8 cellular contexts compared by ENCODE assay signal in the genomic region with DNA sequence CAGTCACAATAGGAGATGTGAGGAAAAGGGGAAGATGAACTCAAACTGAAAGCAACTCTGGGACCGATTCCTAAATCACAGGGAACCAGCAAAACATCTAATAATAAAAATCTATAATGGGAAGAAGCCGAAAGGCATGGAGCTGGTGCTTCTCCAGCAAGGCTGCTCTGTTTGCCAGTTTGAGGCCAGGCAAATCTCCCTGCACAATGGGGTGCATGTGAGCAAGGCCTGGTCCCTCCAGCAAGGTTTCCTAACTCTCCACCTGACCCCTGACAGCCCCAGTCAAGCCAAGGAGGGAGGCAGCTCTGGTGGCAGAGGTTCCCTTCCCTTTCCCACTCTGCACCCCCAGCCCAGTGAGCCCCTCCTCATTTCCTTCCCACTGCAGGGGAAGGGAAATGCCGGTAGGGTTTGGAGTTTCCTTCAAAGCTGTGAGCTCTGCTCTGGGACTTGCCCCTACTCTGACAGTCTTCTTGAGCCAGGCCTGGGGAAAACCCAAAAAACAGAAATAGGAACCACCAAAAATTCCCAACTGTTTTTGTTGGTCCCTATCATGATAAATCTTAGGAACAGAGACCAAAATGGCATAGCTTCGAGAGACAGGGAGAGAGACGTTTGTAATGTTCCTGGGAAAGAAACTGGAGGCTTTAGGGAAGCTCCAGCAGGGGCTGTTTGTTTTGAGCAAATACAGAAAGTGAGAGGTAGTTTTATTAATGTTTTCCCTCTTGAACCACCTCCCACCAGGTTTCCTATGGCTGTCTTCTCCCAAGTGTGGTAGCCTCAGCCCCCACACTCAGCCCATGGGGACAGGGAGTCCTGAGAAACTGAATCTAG. TPM values are rescaled to one million over a fixed set of nuclear protein-coding genes. Genes with fewer than 3 reads are reported as not detected.
A peak's percentile ranks its signal among the peaks of the same experiment; 100 is the strongest.
DNase-seq lines count a peak whose midpoint lies in the region; TF ChIP-seq lines count a peak whose summit lies in the region.

No MANE protein-coding gene starts in this region.

- no peaks in the 10 kb centered on the region for H3K36me3 Mint-ChIP-seq in nephron progenitor cell (ENCODE audit: low read depth)

- H4K20me1 ChIP-seq in BLaER1 = no peaks in the 10 kb centered on the region

- DNase-seq in MG63 (peak; percentile 45), dorsolateral prefrontal cortex (peak in 6 of 10 donors; percentile 29 to 56 (median 46)), nephron progenitor cell (no peak), NCI-H128 (lab: John Stamatoyannopoulos, UW; ENCODE audit: unreplicated experiment) (no peak), HAP-1 (ENCODE audit: low spot score in 2 of 2) (no peak)
- DNase-seq in stimulated activated CD4-positive, alpha-beta T cell treated with anti-CD3 and anti-CD28 coated beads, Interleukin-4, amount 100 ng/mL, for 24 hours = no peak
- DNase-seq in activated CD4-positive, CD25-positive, alpha-beta regulatory T cell (lab: John Stamatoyannopoulos, UW) = no peak

- H3K9ac ChIP-seq in BLaER1 = peak overlapping the region; percentile 75

- H3K4me2 ChIP-seq in BLaER1 = peak overlapping the region; percentile 86

- H3K4me3 ChIP-seq in BLaER1 (no peak overlapping the region), MG63 (no peak overlapping the region), dorsolateral prefrontal cortex (peak overlapping the region in 31 of 59 donors; percentile 2 to 48 (median 27)), HAP-1 (no peak overlapping the region)

- in situ Hi-C loops in HAP-1 (cut with MboI; ENCODE audit: low sequenced_read_pairs) = no loop called here

- TF ChIP-seq CTCF in dorsolateral prefrontal cortex (IDR thresholded peaks at IDR 0.05 in 54 of 56, conservative IDR thresholded peaks at IDR 0.05 in 2 of 56; ENCODE audit: low read depth in 1 of 56, partially characterized antibody in 56 of 56) (no peak), nephron progenitor cell (IDR thresholded peaks at IDR 0.05) (no peak)

- H3K4me1 ChIP-seq in BLaER1 = peaks cover 78% of the 10 kb centered on the region
- peaks cover 6% of the 10 kb centered on the region for H3K4me1 ChIP-seq in HAP-1

- H3K9me3 ChIP-seq in BLaER1 (no peaks in the 10 kb centered on the region), MG63 (no peaks in the 10 kb centered on the region), HAP-1 (no peaks in the 10 kb centered on the region)

- H3K27me3 Mint-ChIP-seq in nephron progenitor cell (ENCODE audit: low read depth, poor library complexity) = no peaks in the 10 kb centered on the region

- H3K27ac Mint-ChIP-seq in nephron progenitor cell = peak overlapping the region; percentile 94

- intact Hi-C loops in dorsolateral prefrontal cortex (cut with DNase I) = loop anchor here (1.0 to 10.0 kb wide), 4 partner anchors 28 to 1252 kb away; partner anchors contain the start of genes FMNL3 (in 2 of the 2) and FAIM2 (in 1 of the 2)

- no peaks in the 10 kb centered on the region for H3K27me3 ChIP-seq in BLaER1
- H3K27me3 ChIP-seq in MG63 = no peaks in the 10 kb centered on the region
- H3K27me3 ChIP-seq in dorsolateral prefrontal cortex = no peaks in the 10 kb centered on the region
- no peaks in the 10 kb centered on the region for H3K27me3 ChIP-seq in HAP-1 (ENCODE audit: low read depth)

- H3K4me3 Mint-ChIP-seq in nephron progenitor cell = peak overlapping the region; percentile 44

- H3K4me1 Mint-ChIP-seq in nephron progenitor cell = peaks cover 75% of the 10 kb centered on the region

- H3K9me3 Mint-ChIP-seq in nephron progenitor cell = no peaks in the 10 kb centered on the region

- H3K36me3 ChIP-seq in BLaER1 (no peaks in the 10 kb centered on the region), MG63 (no peaks in the 10 kb centered on the region), HAP-1 (replicated peaks) (no peaks in the 10 kb centered on the region)

- H3K27ac ChIP-seq in BLaER1 (peak overlapping the region; percentile 88), dorsolateral prefrontal cortex (peak overlapping the region; percentile 30 to 99 (median 97))

RNA-seq across cellular contexts. Expression of gene FMNL3, which starts 34.6 kb away (rescaled TPM):
- total RNA-seq in MG63 (2014; rRNA removed; shearing (Covaris generic); ENCODE audit: low replicate concordance) = 8.8 and 12.8 TPM in 2 replicates
- total RNA-seq in dorsolateral prefrontal cortex = 10 to 100 TPM; 13.7 to 48.0 (median 29.3) TPM

RNA-seq across cellular contexts. Expression of gene PRPF40B, which starts 49.2 kb away (rescaled TPM):
- total RNA-seq in MG63 (2014; rRNA removed; shearing (Covaris generic); ENCODE audit: low replicate concordance) = 4.8 and 8.6 TPM in 2 replicates
- total RNA-seq in dorsolateral prefrontal cortex = 10 to 100 TPM; 31.6 to 78.4 (median 47.7) TPM

Comparison
In these comparisons a context has a peak if more than half of its experiments do, and no peak if none do; other contexts are left out.
1. H3K4me3 ChIP-seq: peak in dorsolateral prefrontal cortex (31 of 59); none in BLaER1 (single experiment), MG63 (single experiment) and HAP-1 (single experiment).
2. DNase-seq: peak in MG63 (single experiment) and dorsolateral prefrontal cortex (6 of 10); none in nephron progenitor cell (single experiment), stimulated activated CD4-positive, alpha-beta T cell treated with anti-CD3 and anti-CD28 coated beads, Interleukin-4, amount 100 ng/mL, for 24 hours (single experiment), activated CD4-positive, CD25-positive, alpha-beta regulatory T cell (0 of 4), NCI-H128 (single experiment) and HAP-1 (0 of 2).